Comparison of ENCODE assay signal across 19 cellular contexts in genomic region chr17:74579910-74580309, GRCh38. TPM values are rescaled to one million over a fixed set of nuclear protein-coding genes. Genes with fewer than 3 reads are reported as not detected.
"Had no signal": no experiment of that assay in that cellular context is flagged by ENCODE, and none has a peak within 500 bp of the region (broad histone marks: within the 10 kb centered on the region; RNA-seq: fewer than 3 reads in every experiment).

No MANE protein-coding gene starts in this region.

- DNase-seq: activated CD4-positive, alpha-beta T cell treated with anti-CD3 and anti-CD28 coated beads, Interleukin-2, amount 50 U/mL, for 4 hours; activated gamma-delta T cell treated with Interleukin-2 at 50 U/mL for 16 hours; activated T-cell treated with anti-CD3 and anti-CD28 coated beads, Interleukin-2, amount 50 U/mL, for 48 hours; adrenal gland; central memory CD4-positive, alpha-beta T cell; cortex of kidney; effector memory CD4-positive, alpha-beta T cell; left lung; natural killer cell; nucleus accumbens; small intestine; tibial artery had no signal

- H3K27ac Mint-ChIP-seq: memory B cell, natural killer cell had no signal

- ATAC-seq: gastroesophageal sphincter, left lung, natural killer cell had no signal

- H3K36me3 Mint-ChIP-seq: memory B cell, natural killer cell had no signal

- H3K27ac ChIP-seq: adrenal gland, epithelial cell of prostate, gastroesophageal sphincter, left lung, right atrium auricular region, tibial artery had no signal

- H3K9me3 Mint-ChIP-seq: natural killer cell had no signal

- H3K4me3 Mint-ChIP-seq: memory B cell, natural killer cell had no signal

RNA-seq across cellular contexts. Expression of gene CD300LD, which starts 12.2 kb away (rescaled TPM):
- total RNA-seq: adrenal gland; gastroesophageal sphincter; mucosa of gallbladder; natural killer cell; posterior vena cava; right atrium auricular region; T-helper 1 cell treated with Interleukin-12 subunit alpha and Interleukin-12 subunit beta and Interleukin-4 antibody, amounts not matched to agents 30 ng/mL and 1 ng/mL, for 36 hours had no signal

RNA-seq across cellular contexts. Expression of gene CD300H, which starts 12.6 kb away (rescaled TPM):
- total RNA-seq: adrenal gland; gastroesophageal sphincter; mucosa of gallbladder; right atrium auricular region; T-helper 1 cell treated with Interleukin-12 subunit alpha and Interleukin-12 subunit beta and Interleukin-4 antibody, amounts not matched to agents 30 ng/mL and 1 ng/mL, for 36 hours had no signal

RNA-seq across cellular contexts. Expression of gene CD300E, which starts 43.6 kb away (rescaled TPM):
- total RNA-seq: T-helper 1 cell treated with Interleukin-12 subunit alpha and Interleukin-12 subunit beta and Interleukin-4 antibody, amounts not matched to agents 30 ng/mL and 1 ng/mL, for 36 hours had no signal

RNA-seq across cellular contexts. Expression of gene CD300LB, which starts 48.6 kb away (rescaled TPM):
- total RNA-seq: T-helper 1 cell treated with Interleukin-12 subunit alpha and Interleukin-12 subunit beta and Interleukin-4 antibody, amounts not matched to agents 30 ng/mL and 1 ng/mL, for 36 hours had no signal
